In the genomic region with DNA sequence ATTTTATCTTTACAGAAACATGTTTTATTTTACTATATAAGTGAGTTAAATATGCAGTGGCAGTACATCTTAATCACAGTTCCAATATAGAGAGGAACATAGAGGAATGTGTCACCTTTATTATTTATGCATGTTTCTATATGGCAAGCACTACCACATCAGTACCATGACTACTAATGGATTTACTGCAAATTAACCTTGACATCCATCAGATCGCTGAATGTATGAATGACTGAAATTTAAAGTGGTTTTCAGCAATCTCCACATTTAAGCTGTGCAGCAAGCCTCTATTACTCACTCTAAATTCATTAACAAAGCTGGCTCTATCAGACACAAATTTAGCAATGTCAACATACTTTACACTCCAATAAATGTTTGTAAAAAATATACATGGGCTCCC, we compare ENCODE assay signal across 20 cellular contexts.
A peak's percentile ranks its signal among the peaks of the same experiment; 100 is the strongest.
DNase-seq lines count a peak whose midpoint lies in the region; ATAC-seq, FAIRE-seq and TF ChIP-seq lines count a peak whose summit lies in the region.
"Had no signal": no experiment of that assay in that cellular context is flagged by ENCODE, and none has a peak within 500 bp of the region (broad histone marks: within the 10 kb centered on the region; RNA-seq: fewer than 3 reads in every experiment).

No MANE protein-coding gene starts in this region.

- no peaks in the 10 kb centered on the region for H3K9me3 ChIP-seq in T-helper 17 cell (ENCODE audit: control insufficient read depth, low read length, poor library complexity, severe bottlenecking)
- H3K9me3 ChIP-seq: A549, Caco-2 had no signal

- no peak for ATAC-seq in GM21360 (IDR thresholded peaks at IDR 0.05; ENCODE audit: unreplicated experiment)
- no peak for ATAC-seq in T-helper 17 cell
- ATAC-seq: A549; CD8-positive, alpha-beta T cell had no signal

- CTCF ChIA-PET in HEK293T (lab: Yijun Ruan, JAX), result no interaction called here

- no peaks in the 10 kb centered on the region for H3K27me3 Mint-ChIP-seq in T-helper 17 cell
- H3K27me3 Mint-ChIP-seq: B cell; CD4-positive, alpha-beta T cell had no signal

- no peaks in the 10 kb centered on the region for H3K4me1 Mint-ChIP-seq in T-helper 17 cell
- H3K4me1 Mint-ChIP-seq: B cell had no signal

- H3K27ac Mint-ChIP-seq in T-helper 17 cell, result no peak overlapping the region
- H3K27ac Mint-ChIP-seq: B cell; CD4-positive, alpha-beta T cell; CD8-positive, alpha-beta T cell had no signal

- peak; percentile 93 for FAIRE-seq in islet of Langerhans (lab: Jason Lieb, UNC)
- FAIRE-seq: A549, D721Med, G401.6, GM12891, GM19239 had no signal

- no peak overlapping the region for H3K4me3 Mint-ChIP-seq in T-helper 17 cell
- H3K4me3 Mint-ChIP-seq: B cell; CD4-positive, alpha-beta T cell; CD8-positive, alpha-beta T cell had no signal

- POLR2A ChIA-PET in HEK293T (lab: Yijun Ruan, JAX), result no interaction called here

- peak in 2 of 3 experiments; percentile 23 to 50 for DNase-seq in NCI-H1417 (lab: John Stamatoyannopoulos, UW)
- no peak for DNase-seq in NCI-H1417 treated with DMSO at 0.1 percent for 48 hours (lab: John Stamatoyannopoulos, UW)
- DNase-seq in DMS79 (lab: John Stamatoyannopoulos, UW), result peak; percentile 61
- peak; percentile 30 for DNase-seq in NCI-H187 treated with DMSO at 0.1 percent for 48 hours (lab: John Stamatoyannopoulos, UW)
- DNase-seq in HEK293T (ENCODE audit: extremely low spot score), result no peak
- no peak for DNase-seq in T-helper 17 cell
- DNase-seq: AML-193; Caco-2; Calu3; CD4-positive, alpha-beta T cell; CD8-positive, alpha-beta T cell; GF-D8 had no signal

- H3K36me3 Mint-ChIP-seq in T-helper 17 cell (ENCODE audit: low read depth), result no peaks in the 10 kb centered on the region
- H3K36me3 Mint-ChIP-seq: CD8-positive, alpha-beta T cell had no signal

TF ChIP-seq in HEK293T, 16 proteins besides CTCF, POLR2A, EP300 and RAD21:
- no peak for TF ChIP-seq ARNT (IDR thresholded peaks at IDR 0.05)
- no peak for TF ChIP-seq NFRKB (IDR thresholded peaks at IDR 0.05)
- TF ChIP-seq ELF4 (IDR thresholded peaks at IDR 0.05), result no peak
- no peak for TF ChIP-seq FOXK2 (IDR thresholded peaks at IDR 0.05)
- no peak for TF ChIP-seq FOXM1 (IDR thresholded peaks at IDR 0.05; ENCODE audit: borderline replicate concordance)

Comparison
In these comparisons a context has a peak if more than half of its experiments do, and no peak if none do; other contexts are left out.
1. DNase-seq: peak in NCI-H1417 (2 of 3), DMS79 (single experiment) and NCI-H187 treated with DMSO at 0.1 percent for 48 hours (single experiment); none in NCI-H1417 treated with DMSO at 0.1 percent for 48 hours (single experiment), HEK293T (single experiment) and T-helper 17 cell (0 of 3).